1 cellular context compared by ENCODE assay signal in genomic region chr10:92691591-92692084, GRCh38.
A peak's percentile ranks its signal among the peaks of the same experiment; 100 is the strongest.
TF ChIP-seq lines count a peak whose summit lies in the region.

No MANE protein-coding gene starts in this region.

TF ChIP-seq in GM12878, 131 proteins besides CTCF, POLR2A, EP300 and RAD21:
- no peak for TF ChIP-seq ZBTB11 (CRISPR knock-in tag; IDR thresholded peaks at IDR 0.05)
- TF ChIP-seq BHLHE40 (IDR thresholded peaks at IDR 0.05; ENCODE audit: borderline replicate concordance in 1 of 2, low read depth in 2 of 2, low read length in 1 of 2): no peak
- 0 out of 2 replicates have a peak, but pooled peaks have one; percentile 15 for TF ChIP-seq TARDBP (IDR thresholded peaks at IDR 0.05; ENCODE audit: borderline replicate concordance)
- TF ChIP-seq ZNF274 (IDR thresholded peaks at IDR 0.05; ENCODE audit: insufficient read depth, insufficient read length): no peak
- TF ChIP-seq NRF1 (conservative IDR thresholded peaks at IDR 0.05; ENCODE audit: low read depth, low read length): no peak
- no peak for TF ChIP-seq MEF2A (IDR thresholded peaks at IDR 0.05; ENCODE audit: insufficient read depth, low read depth, low read length)
- peak in 1 of 2 experiments; percentile 86; a peak in 2 of 3 replicates for TF ChIP-seq EGR1 (IDR thresholded peaks at IDR 0.05; ENCODE audit: borderline replicate concordance in 1 of 2, low read depth in 2 of 2, low read length in 2 of 2)
- no peak for TF ChIP-seq RBBP5 (conservative IDR thresholded peaks at IDR 0.05)
- TF ChIP-seq PML (IDR thresholded peaks at IDR 0.05; ENCODE audit: low read length): no peak
- TF ChIP-seq KLF5 (IDR thresholded peaks at IDR 0.05; ENCODE audit: partially characterized antibody): no peak
- TF ChIP-seq TCF3 (IDR thresholded peaks at IDR 0.05; ENCODE audit: borderline replicate concordance, insufficient read depth, low read depth, low read length): no peak
- peak in 1 of 2 experiments; percentile 83; a peak in 2 of 4 replicates for TF ChIP-seq ETV6 (conservative IDR thresholded peaks at IDR 0.05 in 1 of 2, IDR thresholded peaks at IDR 0.05 in 1 of 2; ENCODE audit: borderline replicate concordance in 1 of 2, low read depth in 1 of 2)
- no peak for TF ChIP-seq RFX5 (IDR thresholded peaks at IDR 0.05; ENCODE audit: low read depth, low read length)
